ENCODE assay signal across 1 cellular context in genomic region chr1:40709100-40709801, GRCh38.
TF ChIP-seq lines count a peak whose summit lies in the region.

No MANE protein-coding gene starts in this region.

TF ChIP-seq in IMR-90, 13 proteins besides CTCF, POLR2A, EP300 and RAD21 (continued from another document):
- no peak for TF ChIP-seq ELK1 (IDR thresholded peaks at IDR 0.05; ENCODE audit: borderline replicate concordance, low read depth, low read length)
- no peak for TF ChIP-seq MAFK (IDR thresholded peaks at IDR 0.05; ENCODE audit: low read depth, low read length)
